ENCODE assay signal across 30 cellular contexts in genomic region chr4:171626554-171626953, GRCh38.
"Had no signal": no experiment of that assay in that cellular context is flagged by ENCODE, and none has a peak within 500 bp of the region (broad histone marks: within the 10 kb centered on the region; RNA-seq: fewer than 3 reads in every experiment).

No MANE protein-coding gene starts in this region.

- DNase-seq: nephron progenitor cell; nucleus accumbens; ovary; posterior cingulate gyrus; psoas muscle; right cardiac atrium; right lobe of liver; sigmoid colon; small intestine; stimulated activated CD4-positive, alpha-beta T cell treated with anti-CD3 and anti-CD28 coated beads, Interleukin-15, amount 100 ng/mL, for 24 hours; stimulated activated CD4-positive, alpha-beta T cell treated with anti-CD3 and anti-CD28 coated beads, Interleukin-2, amount 100 ng/mL, for 24 hours; stimulated activated CD4-positive, alpha-beta T cell treated with anti-CD3 and anti-CD28 coated beads, Interleukin-2, amount 100 ng/mL, for 48 hours; stimulated activated CD4-positive, alpha-beta T cell treated with anti-CD3 and anti-CD28 coated beads, Interleukin-4, amount 100 ng/mL, for 24 hours; stimulated activated naive B cell treated with anti-CD40 and anti-IgM and Interleukin-4, amounts not matched to agents 10 μg/mL and 1 μg/mL and 100 μg/mL, for 72 hours; stimulated activated naive CD4-positive, alpha-beta T cell treated with Interleukin-2 at 50 U/mL for 16 hours; stomach; thyroid gland; trophoblast cell; upper lobe of left lung had no signal

- H3K36me3 ChIP-seq: neutrophil, ovary, right lobe of liver, sigmoid colon, stomach, thoracic aorta, thyroid gland, tibial nerve, upper lobe of left lung, vagina had no signal

- H3K27ac Mint-ChIP-seq: natural killer cell treated with Interleukin-12 subunit alpha and Interleukin-12 subunit beta and Interleukin-15 and Interleukin-18, amount 100 ng/mL, for 72 hours; nephron progenitor cell; progenitor cell of endocrine pancreas; stimulated activated effector memory CD8-positive, alpha-beta T cell treated with anti-CD3 and anti-CD28 coated beads, Interleukin-12 subunit alpha, Interleukin-12 subunit beta, amount 100 ng/mL, for 72 hours; stimulated activated naive B cell treated with anti-CD40 and anti-IgM and Interleukin-4, amounts not matched to agents 10 μg/mL and 1 μg/mL and 100 μg/mL, for 72 hours; stimulated activated naive CD8-positive, alpha-beta T cell treated with anti-CD3 and anti-CD28 coated beads, Interleukin-15, Interleukin-2, amounts not matched to agents 100 ng/mL and 50 ng/mL, for 24 hours had no signal

- H3K4me3 Mint-ChIP-seq: natural killer cell treated with Interleukin-12 subunit alpha and Interleukin-12 subunit beta and Interleukin-15 and Interleukin-18, amount 100 ng/mL, for 72 hours; nephron progenitor cell; neural crest cell; stimulated activated effector memory CD8-positive, alpha-beta T cell treated with anti-CD3 and anti-CD28 coated beads, Interleukin-12 subunit alpha, Interleukin-12 subunit beta, amount 100 ng/mL, for 72 hours; stimulated activated naive B cell treated with anti-CD40 and anti-IgM and Interleukin-4, amounts not matched to agents 10 μg/mL and 1 μg/mL and 100 μg/mL, for 72 hours; stimulated activated naive CD8-positive, alpha-beta T cell treated with anti-CD3 and anti-CD28 coated beads, Interleukin-15, Interleukin-2, amounts not matched to agents 100 ng/mL and 50 ng/mL, for 24 hours had no signal

- H3K27me3 ChIP-seq: neutrophil, ovary, right lobe of liver, sigmoid colon, stomach, thyroid gland, tibial nerve, upper lobe of left lung, vagina had no signal

- H3K79me2 ChIP-seq: parathyroid adenoma had no signal

- H3K9me3 ChIP-seq: ovary, psoas muscle, right lobe of liver, sigmoid colon, stomach, thoracic aorta, thyroid gland, tibial nerve, upper lobe of left lung, vagina had no signal

- H3K27ac ChIP-seq: neutrophil, ovary, parathyroid adenoma, psoas muscle, right lobe of liver, sigmoid colon, stomach, thoracic aorta, thyroid gland, tibial nerve, upper lobe of left lung, vagina had no signal

- H3K4me3 ChIP-seq: ovary, psoas muscle, right lobe of liver, sigmoid colon, stomach, thoracic aorta, thyroid gland, tibial nerve, upper lobe of left lung, vagina had no signal

- H3K27me3 Mint-ChIP-seq: natural killer cell treated with Interleukin-12 subunit alpha and Interleukin-12 subunit beta and Interleukin-15 and Interleukin-18, amount 100 ng/mL, for 72 hours; progenitor cell of endocrine pancreas; stimulated activated naive B cell treated with anti-CD40 and anti-IgM and Interleukin-4, amounts not matched to agents 10 μg/mL and 1 μg/mL and 100 μg/mL, for 72 hours; stimulated activated naive CD8-positive, alpha-beta T cell treated with anti-CD3 and anti-CD28 coated beads, Interleukin-15, Interleukin-2, amounts not matched to agents 100 ng/mL and 50 ng/mL, for 24 hours had no signal

- H3K9ac ChIP-seq: parathyroid adenoma had no signal

- FAIRE-seq: small intestine, urothelium cell line had no signal

- ATAC-seq: natural killer cell treated with Interleukin-12 subunit alpha and Interleukin-12 subunit beta and Interleukin-15 and Interleukin-18, amount 100 ng/mL, for 72 hours; psoas muscle; right cardiac atrium; right lobe of liver; stimulated activated effector memory CD8-positive, alpha-beta T cell treated with anti-CD3 and anti-CD28 coated beads, Interleukin-12 subunit alpha, Interleukin-12 subunit beta, amount 100 ng/mL, for 72 hours; stimulated activated naive B cell treated with anti-CD40 and anti-IgM and Interleukin-4, amounts not matched to agents 10 μg/mL and 1 μg/mL and 100 μg/mL, for 72 hours had no signal

- H3K36me3 Mint-ChIP-seq: stimulated activated effector memory CD8-positive, alpha-beta T cell treated with anti-CD3 and anti-CD28 coated beads, Interleukin-12 subunit alpha, Interleukin-12 subunit beta, amount 100 ng/mL, for 72 hours had no signal

- H3K9me3 Mint-ChIP-seq: nephron progenitor cell; neural crest cell; stimulated activated naive CD8-positive, alpha-beta T cell treated with anti-CD3 and anti-CD28 coated beads, Interleukin-15, Interleukin-2, amounts not matched to agents 100 ng/mL and 50 ng/mL, for 24 hours had no signal

- H2AFZ ChIP-seq: parathyroid adenoma had no signal

- H3K4me1 ChIP-seq: parathyroid adenoma, psoas muscle, right lobe of liver, sigmoid colon, stomach, thyroid gland, tibial nerve, upper lobe of left lung, vagina had no signal

- H3K4me1 Mint-ChIP-seq: nephron progenitor cell; neural crest cell; stimulated activated effector memory CD8-positive, alpha-beta T cell treated with anti-CD3 and anti-CD28 coated beads, Interleukin-12 subunit alpha, Interleukin-12 subunit beta, amount 100 ng/mL, for 72 hours had no signal
